ENCODE assay signal across 4 cellular contexts in the genomic region with DNA sequence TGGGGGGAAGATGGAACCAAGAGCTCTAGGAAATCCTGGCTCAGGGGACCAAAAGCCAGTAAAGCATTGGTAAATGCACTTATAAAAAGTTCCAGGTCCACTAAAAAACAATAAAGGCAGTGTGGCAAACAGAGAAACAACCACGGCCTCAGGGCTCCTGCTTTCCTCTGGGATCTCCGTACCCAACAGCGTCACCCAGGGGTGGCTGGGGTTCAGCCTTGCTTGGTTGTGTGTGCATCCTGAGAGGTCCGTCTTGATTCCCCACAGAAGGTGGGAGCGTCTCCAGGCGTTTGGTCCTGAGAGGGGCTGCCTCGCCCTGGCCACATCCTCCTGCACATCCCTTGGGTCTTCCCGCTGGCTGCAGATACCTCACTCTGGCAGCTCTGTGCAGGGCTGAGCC.
"Had no signal": no experiment of that assay in that cellular context is flagged by ENCODE, and none has a peak within 500 bp of the region (broad histone marks: within the 10 kb centered on the region; RNA-seq: fewer than 3 reads in every experiment).

No MANE protein-coding gene starts in this region.

- H3K27ac ChIP-seq: HL-60 had no signal

- H3K4me3 ChIP-seq: K562 had no signal

- DNase-seq: IMR-90, KBM-7 had no signal
